Comparison of ENCODE assay signal across 23 cellular contexts in the genomic region with DNA sequence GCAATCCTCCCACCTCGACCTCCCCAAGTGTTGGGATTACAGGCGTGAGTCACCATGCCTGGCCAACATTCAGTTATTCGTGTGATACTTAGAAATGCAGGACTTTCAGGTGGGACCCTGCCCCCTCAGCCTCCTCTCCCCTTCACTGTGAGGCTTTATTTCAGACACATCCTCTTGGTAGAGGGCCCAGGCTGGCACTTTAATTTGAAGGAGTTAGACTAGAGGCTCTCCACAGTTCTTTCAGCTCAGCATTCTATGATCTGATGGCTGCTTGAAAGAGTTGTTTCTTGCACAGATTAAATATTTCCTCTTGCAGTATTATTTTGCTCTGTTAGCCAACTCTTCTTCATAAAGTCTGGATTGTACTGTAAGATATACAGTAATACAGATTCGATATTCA.
"Had no signal": no experiment of that assay in that cellular context is flagged by ENCODE, and none has a peak within 500 bp of the region (broad histone marks: within the 10 kb centered on the region; RNA-seq: fewer than 3 reads in every experiment).

No MANE protein-coding gene starts in this region.

- H3K4me3 ChIP-seq: dorsolateral prefrontal cortex had no signal

- DNase-seq: activated CD4-positive, alpha-beta memory T cell treated with anti-CD3 and anti-CD28 coated beads for 36 hours; activated CD4-positive, alpha-beta T cell treated with anti-CD3 and anti-CD28 coated beads for 36 hours; activated CD4-positive, alpha-beta T cell treated with anti-CD3 and anti-CD28 coated beads, Interleukin-2, amount 10 ng/mL, durations not matched to agents 24 days and 14 days; activated CD4-positive, CD25-positive, alpha-beta regulatory T cell; activated CD4-positive, CD25-positive, alpha-beta regulatory T cell treated with anti-CD3 and anti-CD28 coated beads, Interleukin-2, amount 50 U/mL, for 72 hours; activated CD8-positive, alpha-beta memory T cell treated with anti-CD3 and anti-CD28 coated beads, Interleukin-2, amount 10 ng/mL, durations not matched to agents 7 days and 5 days; activated CD8-positive, alpha-beta memory T cell treated with anti-CD3 and anti-CD28 coated beads, Interleukin-2, amount 50 U/mL, for 48 hours; activated CD8-positive, alpha-beta T cell treated with anti-CD3 and anti-CD28 coated beads, Interleukin-2, amount 10 ng/mL, durations not matched to agents 7 days and 5 days; activated gamma-delta T cell; activated naive CD4-positive, alpha-beta T cell; activated naive CD4-positive, alpha-beta T cell treated with anti-CD3 and anti-CD28 coated beads, Interleukin-2, amount 10 ng/mL, durations not matched to agents 7 days and 5 days; activated naive CD8-positive, alpha-beta T cell treated with anti-CD3 and anti-CD28 coated beads, Interleukin-2, amount 10 ng/mL, durations not matched to agents 7 days and 5 days; activated T-cell treated with anti-CD3 and anti-CD28 coated beads for 4 hours; activated T-cell treated with anti-CD3 and anti-CD28 coated beads, Interleukin-2, amount 50 U/mL, for 24 hours; activated T-cell treated with anti-CD3 and anti-CD28 coated beads, Interleukin-2, amount 50 U/mL, for 72 hours; brain microvascular endothelial cell; dorsolateral prefrontal cortex; effector memory CD4-positive, alpha-beta T cell; endodermal cell; foreskin fibroblast; T-helper 2 cell had no signal

- ATAC-seq: activated CD4-positive, alpha-beta T cell treated with anti-CD3 and anti-CD28 coated beads for 36 hours; activated CD8-positive, alpha-beta memory T cell treated with anti-CD3 and anti-CD28 coated beads, Interleukin-2, amount 10 ng/mL, durations not matched to agents 7 days and 5 days; activated CD8-positive, alpha-beta T cell treated with anti-CD3 and anti-CD28 coated beads, Interleukin-2, amount 10 ng/mL, durations not matched to agents 7 days and 5 days; activated naive CD4-positive, alpha-beta T cell treated with anti-CD3 and anti-CD28 coated beads, Interleukin-2, amount 50 U/mL, for 72 hours; activated T-cell treated with anti-CD3 and anti-CD28 coated beads, Interleukin-2, amount 50 U/mL, for 72 hours; esophagus mucosa had no signal

- H3K36me3 ChIP-seq: brain microvascular endothelial cell had no signal

- H3K27me3 ChIP-seq: brain microvascular endothelial cell, dorsolateral prefrontal cortex had no signal

- H3K27ac ChIP-seq: brain microvascular endothelial cell had no signal
